16 cellular contexts compared by ENCODE assay signal in the genomic region with DNA sequence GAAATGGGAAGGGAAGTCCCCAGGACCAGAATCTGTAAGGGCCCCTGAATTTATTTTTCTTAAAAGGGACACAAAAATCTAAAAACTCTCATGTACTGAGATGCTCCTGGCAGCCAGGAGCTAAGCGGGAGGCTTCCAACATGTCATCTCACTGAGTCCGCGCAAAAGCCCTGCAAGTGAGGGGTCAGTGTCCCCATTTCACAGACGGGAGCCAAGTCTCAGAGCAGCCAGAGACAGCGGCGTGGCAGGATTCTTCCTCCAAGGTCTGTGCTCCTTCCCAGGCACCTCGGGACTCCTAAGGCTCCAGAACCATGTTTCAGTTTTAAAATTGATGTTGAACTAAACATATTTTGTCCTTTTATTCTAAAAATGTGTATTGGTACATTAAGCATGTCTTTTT.
DNase-seq lines count a peak whose midpoint lies in the region; ATAC-seq and TF ChIP-seq lines count a peak whose summit lies in the region.
"Had no signal": no experiment of that assay in that cellular context is flagged by ENCODE, and none has a peak within 500 bp of the region (broad histone marks: within the 10 kb centered on the region; RNA-seq: fewer than 3 reads in every experiment).

No MANE protein-coding gene starts in this region.

- DNase-seq in chondrocyte (ENCODE audit: low spot score) (peak; percentile 65), heart left ventricle (peak in 2 of 5 donors; percentile 6 to 20), osteoblast (ENCODE audit: insufficient read length, low spot score, missing footprints) (peak; percentile 31), mammary epithelial cell (no peak), GDM1 (lab: John Stamatoyannopoulos, UW) (no peak)
- DNase-seq: CD8-positive, alpha-beta T cell; HCEC 1CT; KBM-7; NCI-H1436; NCI-H2029 treated with DMSO at 0.1 percent for 48 hours; NCI-H82; PC-9 had no signal

- no peak overlapping the region for H2AFZ ChIP-seq in osteoblast (ENCODE audit: low read length)
- no peak overlapping the region for H2AFZ ChIP-seq in mammary epithelial cell (ENCODE audit: low read depth, low read length)
- H2AFZ ChIP-seq: PC-9 had no signal

- H3K4me2 ChIP-seq in osteoblast (ENCODE audit: insufficient read depth, low read length) = no peak overlapping the region
- no peak overlapping the region for H3K4me2 ChIP-seq in mammary epithelial cell (ENCODE audit: insufficient read depth, low read depth, low read length)
- H3K4me2 ChIP-seq: PC-9 had no signal

- H3K4me3 Mint-ChIP-seq in chondrocyte (ENCODE audit: unreplicated experiment) = no peak overlapping the region
- H3K4me3 Mint-ChIP-seq: B cell; CD8-positive, alpha-beta T cell had no signal

- H3K27ac ChIP-seq in heart left ventricle (peak overlapping the region in 10 of 12 donors; percentile 58 to 97 (median 90)), osteoblast (ENCODE audit: low read depth, low read length) (no peak overlapping the region), mammary epithelial cell (ENCODE audit: insufficient read depth, low read depth, low read length) (no peak overlapping the region)
- H3K27ac ChIP-seq: PC-9, SK-N-MC had no signal

- H4K20me1 ChIP-seq in osteoblast (ENCODE audit: insufficient read depth, low read length) (peaks cover 5% of the 10 kb centered on the region), mammary epithelial cell (ENCODE audit: insufficient read depth, low read length) (no peaks in the 10 kb centered on the region)

- H3K36me3 ChIP-seq in heart left ventricle = peaks cover 0 to 5% (median 0%) of the 10 kb centered on the region in 9 donors
- H3K36me3 ChIP-seq in osteoblast (ENCODE audit: insufficient read depth, low read length) = no peaks in the 10 kb centered on the region
- H3K36me3 ChIP-seq in mammary epithelial cell (ENCODE audit: insufficient read depth, low read length) = no peaks in the 10 kb centered on the region

- H3K4me1 ChIP-seq in heart left ventricle (peaks cover 0 to 92% (median 48%) of the 10 kb centered on the region in 12 donors), osteoblast (ENCODE audit: insufficient read depth, low read length) (no peaks in the 10 kb centered on the region), mammary epithelial cell (ENCODE audit: insufficient read depth, low read length) (peaks cover 11% of the 10 kb centered on the region)

- H3K9me3 Mint-ChIP-seq in chondrocyte (ENCODE audit: low read depth) = peaks cover 3% of the 10 kb centered on the region
- H3K9me3 Mint-ChIP-seq: CD8-positive, alpha-beta T cell had no signal

- TF ChIP-seq CTCF in chondrocyte (IDR thresholded peaks at IDR 0.05) (no peak), heart left ventricle (IDR thresholded peaks at IDR 0.05) (no peak), osteoblast (IDR thresholded peaks at IDR 0.05; ENCODE audit: extremely low read depth, low read depth, low read length) (no peak), mammary epithelial cell (conservative IDR thresholded peaks at IDR 0.05 in 1 of 2, IDR thresholded peaks at IDR 0.05 in 1 of 2; ENCODE audit: extremely low read depth in 1 of 2, insufficient read depth in 1 of 2, low read depth in 1 of 2, low read length in 2 of 2) (no peak)

- peaks cover 12% of the 10 kb centered on the region for H3K4me1 Mint-ChIP-seq in chondrocyte (ENCODE audit: low read depth)
- H3K4me1 Mint-ChIP-seq: B cell had no signal

- H3K4me3 ChIP-seq in heart left ventricle (peak overlapping the region in 4 of 12 donors; percentile 21 to 43 (median 30)), osteoblast (ENCODE audit: insufficient read depth, low read length) (no peak overlapping the region), mammary epithelial cell (replicated peaks in 1 of 3; ENCODE audit: insufficient read depth in 1 of 3, low read depth in 2 of 3, low read length in 3 of 3) (no peak overlapping the region)
- H3K4me3 ChIP-seq: PC-9, SK-N-MC had no signal

- no peak for ATAC-seq in heart left ventricle
- ATAC-seq in HG02763 (IDR thresholded peaks at IDR 0.05; ENCODE audit: unreplicated experiment) = no peak
- no peak for ATAC-seq in HG03457 (IDR thresholded peaks at IDR 0.05; ENCODE audit: unreplicated experiment)
- ATAC-seq: CD8-positive, alpha-beta T cell had no signal

- H3K27ac Mint-ChIP-seq in chondrocyte (ENCODE audit: unreplicated experiment) = no peak overlapping the region
- H3K27ac Mint-ChIP-seq: B cell; CD8-positive, alpha-beta T cell had no signal

- in situ Hi-C loops in mammary epithelial cell (cut with MboI; ENCODE audit: low sequenced_read_pairs in 2 of 2) = loop anchor here (10.0 kb wide), 2 partner anchors 151 to 221 kb away; no protein-coding TSS in a partner anchor

- 85 to 89% (median 86%) methylated on average over 7 of the region's 7 CpGs for WGBS in heart left ventricle, 4 donors
- 94% methylated on average over 5 of the region's 7 CpGs for WGBS in mammary epithelial cell (ENCODE audit: low coverage, missing lambda C conversion rate)

- H3K27me3 ChIP-seq in heart left ventricle = no peaks in the 10 kb centered on the region
- peaks cover 53% of the 10 kb centered on the region for H3K27me3 ChIP-seq in osteoblast (ENCODE audit: insufficient read depth, low read length)
- no peaks in the 10 kb centered on the region for H3K27me3 ChIP-seq in mammary epithelial cell (ENCODE audit: insufficient read depth, low read length)

- H3K79me2 ChIP-seq in osteoblast (ENCODE audit: insufficient read depth, low read length) (no peaks in the 10 kb centered on the region), mammary epithelial cell (ENCODE audit: insufficient read depth, low read length) (no peaks in the 10 kb centered on the region)

- dilution Hi-C loops in mammary epithelial cell (cut with HindIII; ENCODE audit: low sequenced_read_pairs) = no loop called here

- H3K9ac ChIP-seq in mammary epithelial cell (ENCODE audit: insufficient read depth, low read length) = no peak overlapping the region

- intact Hi-C loops in heart left ventricle (cut with DNase I) = loop anchor here in 3 of 10 donors (5.0 kb wide), 3 partner anchors 38 to 113 kb away; a partner anchor contains a TSS
- intact Hi-C loops in mammary epithelial cell (cut with micrococcal nuclease) = no loop called here

- H3K36me3 Mint-ChIP-seq in chondrocyte (ENCODE audit: low read depth) = peaks cover 3% of the 10 kb centered on the region
- H3K36me3 Mint-ChIP-seq: CD8-positive, alpha-beta T cell had no signal

- H3K9me3 ChIP-seq in heart left ventricle = no peaks in the 10 kb centered on the region
- no peaks in the 10 kb centered on the region for H3K9me3 ChIP-seq in osteoblast (ENCODE audit: low read depth, low read length)
- H3K9me3 ChIP-seq in mammary epithelial cell (replicated peaks; ENCODE audit: insufficient read depth, low read length) = no peaks in the 10 kb centered on the region

- no peak for TF ChIP-seq POLR2A in heart left ventricle (IDR thresholded peaks at IDR 0.05)

- peaks cover 26% of the 10 kb centered on the region for H3K27me3 Mint-ChIP-seq in chondrocyte (ENCODE audit: low read depth)

- CTCF ChIA-PET in mammary epithelial cell (lab: Charles Lee; ENCODE audit: low non-redundant PET) = no interaction called here

- BruUV-seq in mammary epithelial cell (replicated peaks; lab: Mats Ljungman, UMichigan) = no TSS peak

Comparison
In these comparisons a context has a peak if more than half of its experiments do, and no peak if none do; other contexts are left out.
1. DNase-seq: peak in chondrocyte (single experiment) and osteoblast (single experiment); none in mammary epithelial cell (single experiment) and GDM1 (single experiment).
2. H3K27ac ChIP-seq: peak in heart left ventricle (10 of 12); none in osteoblast (single experiment) and mammary epithelial cell (single experiment).